1 cellular context compared by ENCODE assay signal in genomic region chr17:56597495-56597990, GRCh38.
TF ChIP-seq lines count a peak whose summit lies in the region.

No MANE protein-coding gene starts in this region.

TF ChIP-seq in HEK293, 187 proteins besides CTCF, POLR2A, EP300 and RAD21 (continued from another document and continues in another):
- TF ChIP-seq ZNF704 (tag by site-specific recombination; IDR thresholded peaks at IDR 0.05) (no peak), ZNF626 (tag by site-specific recombination; IDR thresholded peaks at IDR 0.05) (no peak), PRDM6 (tag by site-specific recombination; IDR thresholded peaks at IDR 0.05) (no peak), GLIS1 (tag by site-specific recombination; IDR thresholded peaks at IDR 0.05) (peak; percentile 31), IKZF3 (tag by site-specific recombination; IDR thresholded peaks at IDR 0.05) (no peak), KLF16 (tag by site-specific recombination; IDR thresholded peaks at IDR 0.05) (peak; percentile 32; the same call in 1 of the 2 replicates), KLF9 (tag by site-specific recombination; IDR thresholded peaks at IDR 0.05; ENCODE audit: low read depth) (no peak), BCL11B (tag by site-specific recombination; IDR thresholded peaks at IDR 0.05; ENCODE audit: low read depth) (no peak), ZNF398 (tag by site-specific recombination; IDR thresholded peaks at IDR 0.05) (peak; percentile 47; the same call in 1 of the 2 replicates), ZBTB26 (tag by site-specific recombination; optimal IDR thresholded peaks at IDR 0.05) (peak; percentile 31), EGR2 (tag by site-specific recombination; IDR thresholded peaks at IDR 0.05; ENCODE audit: low read depth) (0 out of 2 replicates have a peak, but pooled peaks have one; percentile 41), HOXC10 (CRISPR knock-in tag; IDR thresholded peaks at IDR 0.05) (no peak), ZNF513 (tag by site-specific recombination; IDR thresholded peaks at IDR 0.05) (no peak), ZNF292 (tag by site-specific recombination; IDR thresholded peaks at IDR 0.05; ENCODE audit: borderline replicate concordance, low read depth) (no peak), ZNF558 (tag by site-specific recombination; IDR thresholded peaks at IDR 0.05) (no peak), SP3 (tag by site-specific recombination; IDR thresholded peaks at IDR 0.05) (peak; percentile 55), GFI1B (tag by site-specific recombination; IDR thresholded peaks at IDR 0.05) (no peak), TSHZ1 (tag by site-specific recombination; IDR thresholded peaks at IDR 0.05; ENCODE audit: borderline replicate concordance) (no peak), GLIS2 (tag by site-specific recombination; IDR thresholded peaks at IDR 0.05) (peak; percentile 46; the same call in 1 of the 2 replicates), ELK4 (IDR thresholded peaks at IDR 0.05; ENCODE audit: borderline replicate concordance, low read depth, low read length) (no peak), YY2 (tag by site-specific recombination; IDR thresholded peaks at IDR 0.05) (no peak), ZNF221 (tag by site-specific recombination; IDR thresholded peaks at IDR 0.05; ENCODE audit: borderline replicate concordance) (no peak), ZNF248 (tag by site-specific recombination; IDR thresholded peaks at IDR 0.05) (no peak), ZBTB48 (tag by site-specific recombination; IDR thresholded peaks at IDR 0.05) (no peak), ZNF600 (tag by site-specific recombination; IDR thresholded peaks at IDR 0.05) (no peak), ZNF10 (tag by site-specific recombination; IDR thresholded peaks at IDR 0.05) (no peak), REST (tag by site-specific recombination; IDR thresholded peaks at IDR 0.05) (no peak), PRDM1 (tag by site-specific recombination; IDR thresholded peaks at IDR 0.05) (no peak), ZNF549 (tag by site-specific recombination; IDR thresholded peaks at IDR 0.05) (no peak), ZFP3 (tag by site-specific recombination; IDR thresholded peaks at IDR 0.05; ENCODE audit: low read depth) (no peak), ZIC2 (tag by site-specific recombination; IDR thresholded peaks at IDR 0.05) (no peak), ZNF174 (tag by site-specific recombination; IDR thresholded peaks at IDR 0.05) (no peak), ZBTB49 (tag by site-specific recombination; IDR thresholded peaks at IDR 0.05; ENCODE audit: low read depth) (no peak), KLF1 (tag by site-specific recombination; IDR thresholded peaks at IDR 0.05) (0 out of 2 replicates have a peak, but pooled peaks have one; percentile 17), ZNF202 (tag by site-specific recombination; IDR thresholded peaks at IDR 0.05; ENCODE audit: borderline replicate concordance) (no peak), SP2 (tag by site-specific recombination; IDR thresholded peaks at IDR 0.05) (peak; percentile 27), ZFHX2 (tag by site-specific recombination; conservative IDR thresholded peaks at IDR 0.05) (peak; percentile 69), GLI4 (tag by site-specific recombination; IDR thresholded peaks at IDR 0.05) (no peak), ZNF624 (tag by site-specific recombination; IDR thresholded peaks at IDR 0.05) (no peak), ZNF76 (tag by site-specific recombination; IDR thresholded peaks at IDR 0.05; ENCODE audit: borderline replicate concordance, low read depth) (no peak), ZNF514 (tag by site-specific recombination; IDR thresholded peaks at IDR 0.05) (no peak), ZFP37 (tag by site-specific recombination; IDR thresholded peaks at IDR 0.05) (no peak)
